In the genomic region with DNA sequence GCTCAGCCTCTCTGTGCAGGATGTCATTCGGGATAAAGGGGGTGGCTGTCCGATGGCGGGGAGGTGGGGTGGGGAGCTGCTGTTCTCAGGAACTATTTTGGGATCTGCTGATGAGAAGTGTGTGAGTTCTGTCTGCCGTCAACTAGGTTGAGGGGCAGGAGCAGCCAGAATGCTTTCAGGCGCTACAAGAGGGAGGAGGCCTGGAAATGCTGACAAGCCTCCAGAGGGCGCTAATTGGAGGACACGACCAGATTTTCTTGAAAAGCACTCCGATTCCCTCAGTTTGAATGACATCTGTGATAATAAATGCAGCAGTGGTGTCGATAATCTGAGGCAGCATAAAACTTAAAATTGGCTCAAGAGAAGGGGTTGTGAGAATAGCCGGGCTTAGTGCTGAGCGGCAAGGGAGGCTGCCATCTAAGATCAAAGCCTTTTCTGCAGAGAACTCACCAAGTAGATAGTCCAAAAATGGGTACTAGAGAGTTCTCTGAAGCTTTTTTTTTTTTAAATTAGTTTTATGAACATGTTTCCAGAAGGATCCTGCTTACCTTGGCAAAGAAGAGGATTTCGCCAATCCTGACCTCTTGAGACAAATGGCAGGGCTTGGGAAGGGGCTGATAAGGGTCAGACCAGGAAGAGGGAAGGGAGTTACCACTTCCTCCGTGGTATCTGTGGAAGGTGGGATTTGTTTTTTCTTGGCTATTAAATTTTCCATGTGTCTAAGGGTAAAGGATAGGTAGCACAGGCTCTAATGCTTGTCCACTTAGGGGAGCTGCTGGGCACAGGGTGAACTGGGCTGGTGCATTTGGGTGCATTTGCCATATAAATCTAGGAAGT, we compare ENCODE assay signal across 9 cellular contexts.
A peak's percentile ranks its signal among the peaks of the same experiment; 100 is the strongest.
DNase-seq lines count a peak whose midpoint lies in the region; ATAC-seq and TF ChIP-seq lines count a peak whose summit lies in the region.
"Had no signal": no experiment of that assay in that cellular context is flagged by ENCODE, and none has a peak within 500 bp of the region (broad histone marks: within the 10 kb centered on the region; RNA-seq: fewer than 3 reads in every experiment).

No MANE protein-coding gene starts in this region.

- no peak overlapping the region for H3K27ac Mint-ChIP-seq in WTC11

- H3K36me3 Mint-ChIP-seq in WTC11 = no peaks in the 10 kb centered on the region
- H3K36me3 Mint-ChIP-seq: brain had no signal

- POLR2A ChIA-PET in WTC11 (lab: Charles Lee) = interaction anchor here (0.5 kb wide), 1 partner anchor 1417 kb away, joined by 4 read pairs; no protein-coding TSS in a partner anchor

- TF ChIP-seq CTCF in AG09319 (IDR thresholded peaks at IDR 0.05; ENCODE audit: low read depth, low read length) = peak; percentile 50
- peak; percentile 66 for TF ChIP-seq CTCF in GM20000 (IDR thresholded peaks at IDR 0.05; ENCODE audit: extremely low read depth, missing control alignments)
- TF ChIP-seq CTCF in WTC11 (IDR thresholded peaks at IDR 0.05) = peak; percentile 54

- no peak for DNase-seq in AG09319 (ENCODE audit: extremely low read depth, low read depth)
- peak; percentile 39 for DNase-seq in GM20000 (ENCODE audit: low spot score)
- peak; percentile 73 for DNase-seq in WTC11 (ENCODE audit: low spot score)
- DNase-seq in Right ventricle myocardium superior = peak; percentile 54
- peak; percentile 14 to 15 for DNase-seq in stimulated activated CD4-positive, alpha-beta T cell treated with anti-CD3 and anti-CD28 coated beads, Interleukin-2, amount 100 ng/mL, for 48 hours
- DNase-seq in sciatic nerve (ENCODE audit: low spot score) = no peak
- DNase-seq in NCI-H187 (lab: John Stamatoyannopoulos, UW) = no peak
- DNase-seq in NCI-H2227 treated with DMSO at 0.1 percent for 48 hours (lab: John Stamatoyannopoulos, UW) = no peak

- H3K27me3 Mint-ChIP-seq in WTC11 (ENCODE audit: low read depth) = no peaks in the 10 kb centered on the region; the same call in 1 of the 2 replicates

- peak; percentile 71 for ATAC-seq in WTC11
- peak; percentile 66 for ATAC-seq in Right ventricle myocardium superior (ENCODE audit: poor library complexity)
- ATAC-seq in sciatic nerve = no peak

- H3K9me3 Mint-ChIP-seq in WTC11 = no peaks in the 10 kb centered on the region

- intact Hi-C loops in Right ventricle myocardium superior (cut with DNase I) = no loop called here
- intact Hi-C loops in sciatic nerve (cut with DNase I) = no loop called here

- H3K4me3 Mint-ChIP-seq in WTC11 = no peak overlapping the region
- H3K4me3 Mint-ChIP-seq: brain had no signal

- CTCF ChIA-PET in WTC11 (lab: Charles Lee) = interaction anchor here (0.7 to 2.4 kb wide), 23 partner anchors 9 to 526 kb away, joined by 3 to 20 read pairs (median 3); no protein-coding TSS in a partner anchor

- H3K4me1 Mint-ChIP-seq in WTC11 = peaks cover 8% of the 10 kb centered on the region

TF ChIP-seq in WTC11, 78 proteins besides CTCF, POLR2A, EP300 and RAD21:
- TF ChIP-seq IRF1 (CRISPR knock-in tag; IDR thresholded peaks at IDR 0.05) (no peak), TP53 (CRISPR knock-in tag; IDR thresholded peaks at IDR 0.05) (no peak), ATF1 (CRISPR knock-in tag; IDR thresholded peaks at IDR 0.05) (no peak), ZNF423 (CRISPR knock-in tag; IDR thresholded peaks at IDR 0.05) (no peak), CREM (CRISPR knock-in tag; IDR thresholded peaks at IDR 0.05) (no peak)
- TF ChIP-seq, protein P1, sequence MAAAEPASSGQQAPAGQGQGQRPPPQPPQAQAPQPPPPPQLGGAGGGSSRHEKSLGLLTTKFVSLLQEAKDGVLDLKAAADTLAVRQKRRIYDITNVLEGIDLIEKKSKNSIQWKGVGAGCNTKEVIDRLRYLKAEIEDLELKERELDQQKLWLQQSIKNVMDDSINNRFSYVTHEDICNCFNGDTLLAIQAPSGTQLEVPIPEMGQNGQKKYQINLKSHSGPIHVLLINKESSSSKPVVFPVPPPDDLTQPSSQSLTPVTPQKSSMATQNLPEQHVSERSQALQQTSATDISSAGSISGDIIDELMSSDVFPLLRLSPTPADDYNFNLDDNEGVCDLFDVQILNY (CRISPR knock-in tag; IDR thresholded peaks at IDR 0.05) = no peak
- TF ChIP-seq, protein P2, sequence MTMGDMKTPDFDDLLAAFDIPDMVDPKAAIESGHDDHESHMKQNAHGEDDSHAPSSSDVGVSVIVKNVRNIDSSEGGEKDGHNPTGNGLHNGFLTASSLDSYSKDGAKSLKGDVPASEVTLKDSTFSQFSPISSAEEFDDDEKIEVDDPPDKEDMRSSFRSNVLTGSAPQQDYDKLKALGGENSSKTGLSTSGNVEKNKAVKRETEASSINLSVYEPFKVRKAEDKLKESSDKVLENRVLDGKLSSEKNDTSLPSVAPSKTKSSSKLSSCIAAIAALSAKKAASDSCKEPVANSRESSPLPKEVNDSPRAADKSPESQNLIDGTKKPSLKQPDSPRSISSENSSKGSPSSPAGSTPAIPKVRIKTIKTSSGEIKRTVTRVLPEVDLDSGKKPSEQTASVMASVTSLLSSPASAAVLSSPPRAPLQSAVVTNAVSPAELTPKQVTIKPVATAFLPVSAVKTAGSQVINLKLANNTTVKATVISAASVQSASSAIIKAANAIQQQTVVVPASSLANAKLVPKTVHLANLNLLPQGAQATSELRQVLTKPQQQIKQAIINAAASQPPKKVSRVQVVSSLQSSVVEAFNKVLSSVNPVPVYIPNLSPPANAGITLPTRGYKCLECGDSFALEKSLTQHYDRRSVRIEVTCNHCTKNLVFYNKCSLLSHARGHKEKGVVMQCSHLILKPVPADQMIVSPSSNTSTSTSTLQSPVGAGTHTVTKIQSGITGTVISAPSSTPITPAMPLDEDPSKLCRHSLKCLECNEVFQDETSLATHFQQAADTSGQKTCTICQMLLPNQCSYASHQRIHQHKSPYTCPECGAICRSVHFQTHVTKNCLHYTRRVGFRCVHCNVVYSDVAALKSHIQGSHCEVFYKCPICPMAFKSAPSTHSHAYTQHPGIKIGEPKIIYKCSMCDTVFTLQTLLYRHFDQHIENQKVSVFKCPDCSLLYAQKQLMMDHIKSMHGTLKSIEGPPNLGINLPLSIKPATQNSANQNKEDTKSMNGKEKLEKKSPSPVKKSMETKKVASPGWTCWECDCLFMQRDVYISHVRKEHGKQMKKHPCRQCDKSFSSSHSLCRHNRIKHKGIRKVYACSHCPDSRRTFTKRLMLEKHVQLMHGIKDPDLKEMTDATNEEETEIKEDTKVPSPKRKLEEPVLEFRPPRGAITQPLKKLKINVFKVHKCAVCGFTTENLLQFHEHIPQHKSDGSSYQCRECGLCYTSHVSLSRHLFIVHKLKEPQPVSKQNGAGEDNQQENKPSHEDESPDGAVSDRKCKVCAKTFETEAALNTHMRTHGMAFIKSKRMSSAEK (CRISPR knock-in tag; IDR thresholded peaks at IDR 0.05; ENCODE audit: borderline replicate concordance) = no peak

Comparison
In these comparisons a context has a peak if more than half of its experiments do, and no peak if none do; other contexts are left out.
1. DNase-seq: peak in GM20000 (single experiment), WTC11 (single experiment), Right ventricle myocardium superior (single experiment) and stimulated activated CD4-positive, alpha-beta T cell treated with anti-CD3 and anti-CD28 coated beads, Interleukin-2, amount 100 ng/mL, for 48 hours (2 of 2); none in AG09319 (single experiment), sciatic nerve (single experiment), NCI-H187 (0 of 2) and NCI-H2227 treated with DMSO at 0.1 percent for 48 hours (single experiment).
2. Peak in every context shown above with its lines, with median percentiles within 50 percentile points of each other: CTCF ChIP-seq.